Comparison of ENCODE assay signal across 1 cellular context in genomic region chr11:10394229-10395100, GRCh38.
TF ChIP-seq lines count a peak whose summit lies in the region.

No MANE protein-coding gene starts in this region.

TF ChIP-seq in SK-N-SH treated with all-trans-retinoic acid at 6 μM for 48 hours, 23 proteins besides CTCF, POLR2A, EP300 and RAD21 (continued from another document):
- TF ChIP-seq, protein P1, sequence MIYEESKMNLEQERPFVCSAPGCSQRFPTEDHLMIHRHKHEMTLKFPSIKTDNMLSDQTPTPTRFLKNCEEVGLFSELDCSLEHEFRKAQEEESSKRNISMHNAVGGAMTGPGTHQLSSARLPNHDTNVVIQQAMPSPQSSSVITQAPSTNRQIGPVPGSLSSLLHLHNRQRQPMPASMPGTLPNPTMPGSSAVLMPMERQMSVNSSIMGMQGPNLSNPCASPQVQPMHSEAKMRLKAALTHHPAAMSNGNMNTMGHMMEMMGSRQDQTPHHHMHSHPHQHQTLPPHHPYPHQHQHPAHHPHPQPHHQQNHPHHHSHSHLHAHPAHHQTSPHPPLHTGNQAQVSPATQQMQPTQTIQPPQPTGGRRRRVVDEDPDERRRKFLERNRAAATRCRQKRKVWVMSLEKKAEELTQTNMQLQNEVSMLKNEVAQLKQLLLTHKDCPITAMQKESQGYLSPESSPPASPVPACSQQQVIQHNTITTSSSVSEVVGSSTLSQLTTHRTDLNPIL (CRISPR knock-in tag; IDR thresholded peaks at IDR 0.05; ENCODE audit: low read depth) = peak; percentile 97
- TF ChIP-seq ISL1 (CRISPR knock-in tag; IDR thresholded peaks at IDR 0.05) = peak; percentile 99
- TF ChIP-seq PPARA (CRISPR knock-in tag; IDR thresholded peaks at IDR 0.05; ENCODE audit: borderline replicate concordance) = no peak
TF ChIP-seq in SK-N-SH treated with all-trans-retinoic acid at 6 μM for 48 hours: peak in this region for 11.
